Comparison of ENCODE assay signal across 20 cellular contexts in the genomic region with DNA sequence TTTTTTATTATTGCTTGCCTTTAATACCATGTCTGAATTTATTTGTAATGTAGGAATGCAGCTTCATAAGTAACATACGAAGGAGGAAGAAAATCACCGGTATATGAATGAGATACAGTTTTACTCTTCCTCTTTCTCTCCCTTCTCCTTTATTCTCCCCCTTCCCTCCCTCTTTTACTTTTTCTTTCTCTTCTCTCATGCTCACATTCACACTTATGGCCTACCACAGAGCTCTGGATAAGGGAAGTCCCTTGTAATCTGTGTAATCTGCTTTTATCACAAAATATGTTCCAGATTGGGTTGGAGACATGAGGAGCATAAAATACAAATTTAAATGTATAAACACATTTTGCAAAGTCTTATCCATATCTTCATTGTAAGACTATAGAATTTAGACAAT. TPM values are rescaled to one million over a fixed set of nuclear protein-coding genes. Genes with fewer than 3 reads are reported as not detected.
DNase-seq lines count a peak whose midpoint lies in the region; ATAC-seq and TF ChIP-seq lines count a peak whose summit lies in the region.
"Had no signal": no experiment of that assay in that cellular context is flagged by ENCODE, and none has a peak within 500 bp of the region (broad histone marks: within the 10 kb centered on the region; RNA-seq: fewer than 3 reads in every experiment).

No MANE protein-coding gene starts in this region.

- H3K27me3 ChIP-seq in esophagus muscularis mucosa, result no peaks in the 10 kb centered on the region
- H3K27me3 ChIP-seq: breast epithelium, gastroesophageal sphincter, tibial nerve had no signal

- no peaks in the 10 kb centered on the region for H3K27me3 Mint-ChIP-seq in T-helper 1 cell treated with Interleukin-12 subunit alpha and Interleukin-12 subunit beta and Interleukin-4 antibody, amounts not matched to agents 30 μg/mL and 1 μg/mL, for 36 hours (ENCODE audit: low read depth)
- no peaks in the 10 kb centered on the region for H3K27me3 Mint-ChIP-seq in natural killer cell treated with Interleukin-12 subunit alpha and Interleukin-12 subunit beta and Interleukin-15 and Interleukin-18, amount 100 ng/mL, for 72 hours
- H3K27me3 Mint-ChIP-seq in stimulated activated memory B cell treated with anti-CD40 and anti-IgM and Interleukin-4, amounts not matched to agents 10 μg/mL and 1 μg/mL and 100 μg/mL, for 72 hours, result no peaks in the 10 kb centered on the region
- H3K27me3 Mint-ChIP-seq: naive thymus-derived CD4-positive, alpha-beta T cell had no signal

- H3K36me3 Mint-ChIP-seq in T-helper 1 cell treated with Interleukin-12 subunit alpha and Interleukin-12 subunit beta and Interleukin-4 antibody, amounts not matched to agents 30 μg/mL and 1 μg/mL, for 36 hours (ENCODE audit: low read depth), result peaks cover 46% of the 10 kb centered on the region
- peaks cover 25% of the 10 kb centered on the region for H3K36me3 Mint-ChIP-seq in natural killer cell treated with Interleukin-12 subunit alpha and Interleukin-12 subunit beta and Interleukin-15 and Interleukin-18, amount 100 ng/mL, for 72 hours
- H3K36me3 Mint-ChIP-seq in stimulated activated memory B cell treated with anti-CD40 and anti-IgM and Interleukin-4, amounts not matched to agents 10 μg/mL and 1 μg/mL and 100 μg/mL, for 72 hours, result peaks cover 55% of the 10 kb centered on the region

- H3K36me3 ChIP-seq in esophagus muscularis mucosa, result peaks cover 0 to 12% (median 0%) of the 10 kb centered on the region in 4 donors
- H3K36me3 ChIP-seq: breast epithelium, prostate gland had no signal

- TF ChIP-seq POLR2A in esophagus muscularis mucosa (IDR thresholded peaks at IDR 0.05; ENCODE audit: low read depth), result no peak

- DNase-seq in T-helper 1 cell, result no peak
- DNase-seq in OCI-M1 (lab: John Stamatoyannopoulos, UW), result peak; percentile 44
- no peak for DNase-seq in natural killer cell treated with Interleukin-12 subunit alpha and Interleukin-12 subunit beta and Interleukin-15 and Interleukin-18, amount 100 ng/mL, for 72 hours (ENCODE audit: low spot score)
- no peak for DNase-seq in esophagus muscularis mucosa (ENCODE audit: extremely low spot score)
- no peak for DNase-seq in SKM-1 (lab: John Stamatoyannopoulos, UW; ENCODE audit: unreplicated experiment)
- DNase-seq: dermis blood vessel endothelial cell; erythroblast; naive thymus-derived CD4-positive, alpha-beta T cell; NCI-H1694 treated with DMSO at 0.1 percent for 48 hours; NCI-H345 had no signal

- no peak overlapping the region for H3K4me3 ChIP-seq in esophagus muscularis mucosa
- H3K4me3 ChIP-seq: breast epithelium, gastroesophageal sphincter, lung, prostate gland, tibial nerve had no signal

- peaks cover 44% of the 10 kb centered on the region for H3K4me1 Mint-ChIP-seq in T-helper 1 cell treated with Interleukin-12 subunit alpha and Interleukin-12 subunit beta and Interleukin-4 antibody, amounts not matched to agents 30 μg/mL and 1 μg/mL, for 36 hours (ENCODE audit: low read depth)
- peaks cover 29 to 31% of the 10 kb centered on the region in 2 donors for H3K4me1 Mint-ChIP-seq in natural killer cell treated with Interleukin-12 subunit alpha and Interleukin-12 subunit beta and Interleukin-15 and Interleukin-18, amount 100 ng/mL, for 72 hours (ENCODE audit: low read depth in 2 of 2)
- H3K4me1 Mint-ChIP-seq in stimulated activated memory B cell treated with anti-CD40 and anti-IgM and Interleukin-4, amounts not matched to agents 10 μg/mL and 1 μg/mL and 100 μg/mL, for 72 hours, result peaks cover 49% of the 10 kb centered on the region

- no peaks in the 10 kb centered on the region for H3K9me3 Mint-ChIP-seq in T-helper 1 cell treated with Interleukin-12 subunit alpha and Interleukin-12 subunit beta and Interleukin-4 antibody, amounts not matched to agents 30 μg/mL and 1 μg/mL, for 36 hours
- H3K9me3 Mint-ChIP-seq in natural killer cell treated with Interleukin-12 subunit alpha and Interleukin-12 subunit beta and Interleukin-15 and Interleukin-18, amount 100 ng/mL, for 72 hours, result no peaks in the 10 kb centered on the region
- H3K9me3 Mint-ChIP-seq in stimulated activated memory B cell treated with anti-CD40 and anti-IgM and Interleukin-4, amounts not matched to agents 10 μg/mL and 1 μg/mL and 100 μg/mL, for 72 hours, result no peaks in the 10 kb centered on the region
- H3K9me3 Mint-ChIP-seq: naive thymus-derived CD4-positive, alpha-beta T cell had no signal

- H3K4me3 Mint-ChIP-seq in T-helper 1 cell treated with Interleukin-12 subunit alpha and Interleukin-12 subunit beta and Interleukin-4 antibody, amounts not matched to agents 30 μg/mL and 1 μg/mL, for 36 hours, result peak overlapping the region; percentile 61
- H3K4me3 Mint-ChIP-seq in natural killer cell treated with Interleukin-12 subunit alpha and Interleukin-12 subunit beta and Interleukin-15 and Interleukin-18, amount 100 ng/mL, for 72 hours, result peak overlapping the region; percentile 55
- H3K4me3 Mint-ChIP-seq in stimulated activated memory B cell treated with anti-CD40 and anti-IgM and Interleukin-4, amounts not matched to agents 10 μg/mL and 1 μg/mL and 100 μg/mL, for 72 hours, result no peak overlapping the region

- TF ChIP-seq CTCF in esophagus muscularis mucosa (IDR thresholded peaks at IDR 0.05), result no peak

- intact Hi-C loops in esophagus muscularis mucosa (cut with DNase I), result no loop called here

- peaks cover 8 to 28% (median 21%) of the 10 kb centered on the region in 4 donors for H3K4me1 ChIP-seq in esophagus muscularis mucosa
- H3K4me1 ChIP-seq: breast epithelium, prostate gland had no signal

- peak; percentile 43 for ATAC-seq in GM18511 (IDR thresholded peaks at IDR 0.05; ENCODE audit: unreplicated experiment)
- no peak for ATAC-seq in natural killer cell treated with Interleukin-12 subunit alpha and Interleukin-12 subunit beta and Interleukin-15 and Interleukin-18, amount 100 ng/mL, for 72 hours
- no peak for ATAC-seq in stimulated activated memory B cell treated with anti-CD40 and anti-IgM and Interleukin-4, amounts not matched to agents 10 μg/mL and 1 μg/mL and 100 μg/mL, for 72 hours
- ATAC-seq: gastroesophageal sphincter; naive thymus-derived CD4-positive, alpha-beta T cell; Right ventricle myocardium inferior had no signal

- no peak overlapping the region for H3K27ac ChIP-seq in esophagus muscularis mucosa (replicated peaks in 1 of 4)
- H3K27ac ChIP-seq: breast epithelium, C4-2B, gastroesophageal sphincter, prostate gland, tibial nerve had no signal

- H3K9me3 ChIP-seq in esophagus muscularis mucosa, result no peaks in the 10 kb centered on the region
- H3K9me3 ChIP-seq: breast epithelium, gastroesophageal sphincter, prostate gland, tibial nerve had no signal

- no peak for TF ChIP-seq EP300 in esophagus muscularis mucosa (IDR thresholded peaks at IDR 0.05)

- H3K27ac Mint-ChIP-seq in T-helper 1 cell treated with Interleukin-12 subunit alpha and Interleukin-12 subunit beta and Interleukin-4 antibody, amounts not matched to agents 30 μg/mL and 1 μg/mL, for 36 hours, result peak overlapping the region; percentile 64
- H3K27ac Mint-ChIP-seq in natural killer cell treated with Interleukin-12 subunit alpha and Interleukin-12 subunit beta and Interleukin-15 and Interleukin-18, amount 100 ng/mL, for 72 hours, result peak overlapping the region; percentile 71 to 73
- no peak overlapping the region for H3K27ac Mint-ChIP-seq in stimulated activated memory B cell treated with anti-CD40 and anti-IgM and Interleukin-4, amounts not matched to agents 10 μg/mL and 1 μg/mL and 100 μg/mL, for 72 hours

- 83% methylated on average over 2 of the region's 2 CpGs for WGBS in esophagus muscularis mucosa

RNA-seq across cellular contexts. Expression of gene MDFIC, which starts 59.4 kb away (rescaled TPM):
- 100 to 1,000 TPM in 1 of 2 donors, 10 to 100 TPM in 1; 67.0 to 109 TPM for total RNA-seq in natural killer cell treated with Interleukin-12 subunit alpha and Interleukin-12 subunit beta and Interleukin-15 and Interleukin-18, amount 100 ng/mL, for 72 hours
- 10 to 100 TPM; 34.5 to 71.3 (median 36.5) TPM for total RNA-seq in esophagus muscularis mucosa
